Comparison of ENCODE assay signal across 7 cellular contexts in the genomic region with DNA sequence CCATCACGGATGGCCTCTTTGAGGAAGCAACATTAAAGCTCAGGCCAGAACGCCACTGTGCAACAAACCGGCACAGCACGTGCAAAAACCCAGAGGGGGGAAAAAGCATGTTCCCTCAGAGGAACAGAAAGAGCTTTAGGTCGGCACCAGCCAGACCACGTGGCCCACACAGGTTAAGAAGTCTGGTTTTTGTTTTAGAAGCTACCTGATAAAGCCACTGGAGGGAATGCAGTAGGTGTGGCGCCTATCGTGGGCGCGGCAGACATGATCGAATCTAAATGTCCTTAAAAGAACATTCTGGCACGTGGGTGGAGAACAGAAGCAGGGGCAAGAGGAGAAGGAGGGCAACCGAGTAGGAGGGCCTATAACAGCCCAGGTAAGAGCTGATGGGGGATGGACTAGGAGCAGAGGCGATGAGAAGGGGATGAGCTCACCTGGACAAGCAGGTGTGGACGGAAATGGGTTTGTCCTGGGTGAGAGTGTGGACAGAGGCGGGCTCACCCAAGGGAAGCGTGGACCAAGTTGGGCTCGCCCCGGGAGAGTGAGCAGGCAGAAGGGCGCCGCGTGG. TPM values are rescaled to one million over a fixed set of nuclear protein-coding genes. Genes with fewer than 3 reads are reported as not detected.
DNase-seq lines count a peak whose midpoint lies in the region; ATAC-seq, FAIRE-seq and TF ChIP-seq lines count a peak whose summit lies in the region.
"Not testable (repeated sequence)": the region's sequence is repeated elsewhere in the genome, so short reads cannot be mapped to it uniquely, and the experiment has no call there.

No MANE protein-coding gene starts in this region.

- H3K27ac Mint-ChIP-seq in astrocyte (ENCODE audit: unreplicated experiment) = not testable (repeated sequence)
- H3K27ac Mint-ChIP-seq in memory B cell = peak overlapping the region; percentile 86

- H3K27me3 ChIP-seq in SJSA1 (replicated peaks); astrocyte (ENCODE audit: insufficient read depth, low read length): not testable (repeated sequence)

- H3K79me2 ChIP-seq in astrocyte (ENCODE audit: insufficient read depth, low read length) = peaks cover 27% of the 10 kb centered on the region

- H3K27me3 Mint-ChIP-seq in astrocyte (ENCODE audit: low read depth, unreplicated experiment); memory B cell: not testable (repeated sequence)

- H3K4me2 ChIP-seq in astrocyte (ENCODE audit: low read length) = peak overlapping the region; percentile 87

- H3K4me3 Mint-ChIP-seq in astrocyte (ENCODE audit: unreplicated experiment) (peak overlapping the region; percentile 95), memory B cell (peak overlapping the region; percentile 97)

- ATAC-seq in GM18517 (IDR thresholded peaks at IDR 0.05; ENCODE audit: unreplicated experiment) (peak; percentile 26), HG03175 (IDR thresholded peaks at IDR 0.05; ENCODE audit: unreplicated experiment) (peak; percentile 12), memory B cell (ENCODE audit: low read depth) (peak; percentile 61)

- not testable (repeated sequence) for H3K4me1 ChIP-seq in SJSA1 (replicated peaks); astrocyte (ENCODE audit: insufficient read depth, low read length)

- H3K9ac ChIP-seq in astrocyte (ENCODE audit: low read length) = peak overlapping the region; percentile 83

- H2AFZ ChIP-seq in astrocyte (ENCODE audit: low read depth, low read length) = not testable (repeated sequence)

- not testable (repeated sequence) for H3K9me3 ChIP-seq in SJSA1 (replicated peaks); astrocyte (ENCODE audit: insufficient read depth, low read depth, low read length)

- H3K4me3 ChIP-seq in SJSA1 (peak overlapping the region; percentile 73), astrocyte (ENCODE audit: insufficient read depth, low read depth, low read length) (peak overlapping the region; percentile 71), fibroblast of pulmonary artery (replicated peaks; ENCODE audit: low read depth, low read length) (peak overlapping the region; percentile 64), skeletal muscle cell (ENCODE audit: low read depth, low read length) (peak overlapping the region; percentile 73)

- not testable (repeated sequence) for FAIRE-seq in astrocyte (lab: Jason Lieb, UNC)

- TF ChIP-seq CTCF in astrocyte (IDR thresholded peaks at IDR 0.05; ENCODE audit: insufficient read depth, low read depth, low read length); fibroblast of pulmonary artery (IDR thresholded peaks at IDR 0.05; ENCODE audit: low read length, missing control alignments): not testable (repeated sequence)

- not testable (repeated sequence) for H3K9me3 Mint-ChIP-seq in astrocyte (ENCODE audit: unreplicated experiment); memory B cell

- peaks cover 59% of the 10 kb centered on the region for H3K36me3 ChIP-seq in SJSA1
- peaks cover 18% of the 10 kb centered on the region for H3K36me3 ChIP-seq in astrocyte (ENCODE audit: insufficient read depth, low read length)

- H3K36me3 Mint-ChIP-seq in astrocyte (ENCODE audit: low read depth, unreplicated experiment) = not testable (repeated sequence)
- peaks cover 18% of the 10 kb centered on the region for H3K36me3 Mint-ChIP-seq in memory B cell

- not testable (repeated sequence) for H3K4me1 Mint-ChIP-seq in astrocyte (ENCODE audit: low read depth, unreplicated experiment); memory B cell

- not testable (repeated sequence) for DNase-seq in SJSA1 (ENCODE audit: low read depth in 1 of 2, low spot score in 2 of 2); astrocyte (ENCODE audit: low read depth); fibroblast of pulmonary artery (ENCODE audit: low read depth); memory B cell (ENCODE audit: low spot score in 2 of 2); skeletal muscle cell (ENCODE audit: low read depth)

- H3K27ac ChIP-seq in SJSA1 (peak overlapping the region; percentile 52; the same call in 1 of the 2 replicates), astrocyte (ENCODE audit: low read depth, low read length) (peak overlapping the region; percentile 50)

- peaks cover 10% of the 10 kb centered on the region for H4K20me1 ChIP-seq in astrocyte (ENCODE audit: insufficient read depth, low read length)

RNA-seq across cellular contexts. Expression of a gene that starts 27.5 kb away (rescaled TPM):
- 2.9 and 8.6 TPM in 2 replicates for total RNA-seq in SJSA1 (2014; rRNA removed; shearing (Covaris generic))
- total RNA-seq in astrocyte = 1.2 and 2.2 TPM in 2 replicates

RNA-seq across cellular contexts. Expression of a gene that starts 33.4 kb away (rescaled TPM):
- total RNA-seq in SJSA1 (2014; rRNA removed; shearing (Covaris generic)) = 33.3 and 34.6 TPM in 2 replicates
- total RNA-seq in astrocyte = 57.1 and 60.3 TPM in 2 replicates

RNA-seq across cellular contexts. Expression of a gene that starts 59.1 kb away (rescaled TPM):
- total RNA-seq in SJSA1 (2014; rRNA removed; shearing (Covaris generic)) = not detected in 2 replicates
- 0.48 and 0.50 TPM in 2 replicates for total RNA-seq in astrocyte
